Comparison of ENCODE assay signal across 1 cellular context in genomic region chr20:45368221-45368980, GRCh38.
A peak's percentile ranks its signal among the peaks of the same experiment; 100 is the strongest.
TF ChIP-seq lines count a peak whose summit lies in the region.

No MANE protein-coding gene starts in this region.

TF ChIP-seq in GM12878, 131 proteins besides CTCF, POLR2A, EP300 and RAD21 (continued from another document and continues in another):
- TF ChIP-seq ZNF687 (IDR thresholded peaks at IDR 0.05) (no peak), STAT1 (conservative IDR thresholded peaks at IDR 0.05) (no peak), KAT2A (conservative IDR thresholded peaks at IDR 0.05; ENCODE audit: control insufficient read depth, low read depth, low read length) (no peak), EED (IDR thresholded peaks at IDR 0.05; ENCODE audit: low read depth) (peak; percentile 98), NFIC (IDR thresholded peaks at IDR 0.05; ENCODE audit: low read depth, low read length) (peak; percentile 99), SPI1 (IDR thresholded peaks at IDR 0.05; ENCODE audit: borderline replicate concordance, insufficient read depth, low read depth, low read length) (peak; percentile 99), HDGF (IDR thresholded peaks at IDR 0.05) (0 out of 2 replicates have a peak, but pooled peaks have one; percentile 27), SMARCA5 (IDR thresholded peaks at IDR 0.05) (peak; percentile 81), RELA (IDR thresholded peaks at IDR 0.05; ENCODE audit: borderline replicate concordance, partially characterized antibody) (peak; percentile 47), PAX5 (IDR thresholded peaks at IDR 0.05; ENCODE audit: borderline replicate concordance, low read depth, low read length) (peak; percentile 100), DPF2 (IDR thresholded peaks at IDR 0.05) (peak; percentile 99), FOXM1 (IDR thresholded peaks at IDR 0.05; ENCODE audit: low read depth, low read length) (peak; percentile 96), NR2C2 (IDR thresholded peaks at IDR 0.05; ENCODE audit: borderline replicate concordance, control insufficient read depth, insufficient read length, low read depth) (no peak), MXI1 (IDR thresholded peaks at IDR 0.05; ENCODE audit: low read depth, low read length) (peak; percentile 73; the same call in 1 of the 2 replicates), BCLAF1 (IDR thresholded peaks at IDR 0.05) (no peak), MTA3 (IDR thresholded peaks at IDR 0.05; ENCODE audit: borderline replicate concordance, low read length) (peak; percentile 98), YBX1 (IDR thresholded peaks at IDR 0.05) (0 out of 2 replicates have a peak, but pooled peaks have one; percentile 71), SRF (IDR thresholded peaks at IDR 0.05; ENCODE audit: low read depth in 2 of 2, low read length in 2 of 2) (0 out of 4 replicates have a peak, but pooled peaks of 1 of the 2 experiments have one; percentile 50), MAX (IDR thresholded peaks at IDR 0.05; ENCODE audit: low read depth, low read length) (no peak), RAD51 (IDR thresholded peaks at IDR 0.05) (peak; percentile 79), MLLT1 (IDR thresholded peaks at IDR 0.05) (0 out of 2 replicates have a peak, but pooled peaks have one; percentile 87), BHLHE40 (IDR thresholded peaks at IDR 0.05; ENCODE audit: borderline replicate concordance in 1 of 2, low read depth in 2 of 2, low read length in 1 of 2) (peak; percentile 84 to 85), IRF5 (IDR thresholded peaks at IDR 0.05; ENCODE audit: borderline replicate concordance) (no peak), JUND (IDR thresholded peaks at IDR 0.05; ENCODE audit: low read depth, low read length) (peak; percentile 80; the same call in 1 of the 2 replicates), PML (IDR thresholded peaks at IDR 0.05; ENCODE audit: low read length) (peak; percentile 83), TBL1XR1 (IDR thresholded peaks at IDR 0.05; ENCODE audit: low read depth, low read length) (peak; percentile 99), MYC (IDR thresholded peaks at IDR 0.05; ENCODE audit: insufficient read depth, insufficient read length, insufficient replicate concordance, low read length, severe bottlenecking) (no peak), SMAD1 (IDR thresholded peaks at IDR 0.05; ENCODE audit: low read depth, partially characterized antibody) (peak; percentile 80), ELK1 (IDR thresholded peaks at IDR 0.05; ENCODE audit: low read depth, low read length) (peak; percentile 94), USF2 (IDR thresholded peaks at IDR 0.05; ENCODE audit: borderline replicate concordance, low read depth, low read length) (no peak; the same call in 1 of the 2 replicates), NFYA (IDR thresholded peaks at IDR 0.05; ENCODE audit: borderline replicate concordance, low read depth, low read length) (no peak), ZBTB40 (IDR thresholded peaks at IDR 0.05; ENCODE audit: borderline replicate concordance) (peak; percentile 38; the same call in 1 of the 2 replicates), TCF3 (IDR thresholded peaks at IDR 0.05; ENCODE audit: borderline replicate concordance, insufficient read depth, low read depth, low read length) (peak; percentile 88), SIN3A (IDR thresholded peaks at IDR 0.05; ENCODE audit: low read depth, low read length) (no peak), PRDM15 (CRISPR knock-in tag; IDR thresholded peaks at IDR 0.05) (no peak), ZNF384 (IDR thresholded peaks at IDR 0.05; ENCODE audit: borderline replicate concordance, low read depth, low read length) (no peak), ZNF217 (IDR thresholded peaks at IDR 0.05) (peak; percentile 91), RFX5 (IDR thresholded peaks at IDR 0.05; ENCODE audit: low read depth, low read length) (no peak)
